ENCODE assay signal across 13 cellular contexts in the genomic region with DNA sequence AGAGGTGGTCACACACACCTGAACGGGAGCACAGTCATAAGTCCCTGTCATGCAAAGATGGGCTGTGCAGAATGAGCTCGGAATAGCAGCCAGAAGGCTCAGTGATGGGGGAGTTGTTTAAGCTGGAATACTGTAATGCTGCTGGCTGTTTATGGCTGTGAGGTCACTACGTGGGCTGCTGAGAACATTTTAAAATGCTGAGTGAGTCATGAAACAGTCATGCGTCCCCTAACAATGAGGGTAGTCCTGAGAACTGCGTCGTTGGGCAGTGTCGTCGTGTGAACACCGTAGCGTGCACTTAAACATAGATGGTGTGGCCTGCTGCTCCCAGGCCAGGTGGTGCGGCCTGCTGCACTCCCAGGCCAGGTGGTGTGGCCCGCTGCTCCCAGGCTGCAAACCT. TPM values are rescaled to one million over a fixed set of nuclear protein-coding genes. Genes with fewer than 3 reads are reported as not detected.
DNase-seq lines count a peak whose midpoint lies in the region; ATAC-seq and TF ChIP-seq lines count a peak whose summit lies in the region.
"Had no signal": no experiment of that assay in that cellular context is flagged by ENCODE, and none has a peak within 500 bp of the region (broad histone marks: within the 10 kb centered on the region; RNA-seq: fewer than 3 reads in every experiment).

No MANE protein-coding gene starts in this region.

- no peak for ATAC-seq in GM23338
- no peak for ATAC-seq in HG02973 (IDR thresholded peaks at IDR 0.05; ENCODE audit: unreplicated experiment)
- ATAC-seq: activated CD4-positive, CD25-positive, alpha-beta regulatory T cell treated with anti-CD3 and anti-CD28 coated beads, Interleukin-2, amount 50 U/mL, for 24 hours had no signal

- DNase-seq in GM23338 (ENCODE audit: low spot score) (no peak), T1000 (lab: John Stamatoyannopoulos, UW) (peak; percentile 56), fibroblast of the conjunctiva (ENCODE audit: low read depth) (peak; percentile 21), skeletal muscle cell (ENCODE audit: low read depth) (peak; percentile 84), osteocyte (ENCODE audit: extremely low spot score, unreplicated experiment) (no peak), testis (no peak)
- DNase-seq in stimulated activated CD4-positive, alpha-beta T cell treated with anti-CD3 and anti-CD28 coated beads, Interleukin-2, amount 100 ng/mL, for 48 hours: no peak
- DNase-seq: activated effector memory CD4-positive, alpha-beta T cell treated with anti-CD3 and anti-CD28 coated beads, Interleukin-2, amount 50 U/mL, for 16 hours; naive B cell; PC-9; stimulated activated naive CD4-positive, alpha-beta T cell had no signal

- H3K27me3 Mint-ChIP-seq in GM23338 (ENCODE audit: insufficient read depth, low read depth, poor library complexity) (peaks cover 8% of the 10 kb centered on the region), osteocyte (ENCODE audit: unreplicated experiment) (no peaks in the 10 kb centered on the region)
- H3K27me3 Mint-ChIP-seq: naive B cell had no signal

- no peak overlapping the region for H3K4me3 ChIP-seq in GM23338
- no peak overlapping the region for H3K4me3 ChIP-seq in skeletal muscle cell (ENCODE audit: low read depth, low read length)
- no peak overlapping the region for H3K4me3 ChIP-seq in testis
- H3K4me3 ChIP-seq: PC-9 had no signal

- 83 to 95% methylated on average over 10 to 12 of the region's 12 CpGs for WGBS in testis, 2 donors

- H3K36me3 ChIP-seq in GM23338 (ENCODE audit: insufficient read depth): no peaks in the 10 kb centered on the region
- H3K36me3 ChIP-seq in testis (ENCODE audit: low read depth, missing control alignments): no peaks in the 10 kb centered on the region

- H3K4me2 ChIP-seq in GM23338: no peak overlapping the region
- H3K4me2 ChIP-seq: PC-9 had no signal

- H3K79me2 ChIP-seq in GM23338 (replicated peaks; ENCODE audit: insufficient read depth): peaks cover 77% of the 10 kb centered on the region

- no peaks in the 10 kb centered on the region for H3K9me3 ChIP-seq in testis

- H3K27ac Mint-ChIP-seq in GM23338 (peak overlapping the region; percentile 12; the same call in 1 of the 2 replicates), osteocyte (ENCODE audit: unreplicated experiment) (no peak overlapping the region)

- H3K27me3 ChIP-seq in GM23338 (ENCODE audit: insufficient read depth) (no peaks in the 10 kb centered on the region), testis (no peaks in the 10 kb centered on the region)

- no peaks in the 10 kb centered on the region; the same call in 1 of the 3 replicates for H3K9me3 Mint-ChIP-seq in GM23338
- H3K9me3 Mint-ChIP-seq in osteocyte (ENCODE audit: unreplicated experiment): no peaks in the 10 kb centered on the region
- H3K9me3 Mint-ChIP-seq: naive B cell had no signal

- no peaks in the 10 kb centered on the region for H3K9me2 ChIP-seq in GM23338 (ENCODE audit: insufficient read depth)

- intact Hi-C loops in testis (cut with DNase I; ENCODE audit: low total_unique reads): no loop called here

- H3K4me1 ChIP-seq in GM23338 (ENCODE audit: insufficient read depth) (no peaks in the 10 kb centered on the region), testis (peaks cover 6% of the 10 kb centered on the region)

- H3F3A ChIP-seq in GM23338 (replicated peaks; ENCODE audit: low read depth): no peaks in the 10 kb centered on the region

- H2AFZ ChIP-seq in GM23338: no peak overlapping the region
- H2AFZ ChIP-seq: PC-9 had no signal

- H3K4me3 Mint-ChIP-seq in GM23338 (no peak overlapping the region), osteocyte (ENCODE audit: unreplicated experiment) (no peak overlapping the region)

- peaks cover 27% of the 10 kb centered on the region for H3K36me3 Mint-ChIP-seq in GM23338 (ENCODE audit: low read depth)
- H3K36me3 Mint-ChIP-seq in osteocyte (ENCODE audit: unreplicated experiment): peaks cover 4% of the 10 kb centered on the region
- H3K36me3 Mint-ChIP-seq: naive B cell had no signal

- TF ChIP-seq POLR2A in testis (IDR thresholded peaks at IDR 0.05): no peak

- H4K20me1 ChIP-seq in GM23338 (replicated peaks; ENCODE audit: insufficient read depth): peaks cover 14% of the 10 kb centered on the region

- H3K4me1 Mint-ChIP-seq in GM23338 (peaks cover 3% of the 10 kb centered on the region; the same call in 2 of the 3 replicates), osteocyte (ENCODE audit: unreplicated experiment) (peaks cover 20% of the 10 kb centered on the region)

- no peak overlapping the region for H3K27ac ChIP-seq in GM23338 (ENCODE audit: low read depth)
- no peak overlapping the region for H3K27ac ChIP-seq in testis
- H3K27ac ChIP-seq: PC-9 had no signal

- TF ChIP-seq CTCF in GM23338 (conservative IDR thresholded peaks at IDR 0.05; ENCODE audit: low read depth in 2 of 2) (no peak), osteocyte (IDR thresholded peaks at IDR 0.05) (no peak), testis (IDR thresholded peaks at IDR 0.05) (no peak)

TF ChIP-seq in GM23338, 12 proteins besides CTCF, POLR2A, EP300 and RAD21 (continues in another document):
- TF ChIP-seq ZNF114 (CRISPR knock-in tag; IDR thresholded peaks at IDR 0.05): no peak
- no peak for TF ChIP-seq EZH2 (IDR thresholded peaks at IDR 0.05; ENCODE audit: low read depth, unreplicated experiment)
- TF ChIP-seq POLR2AphosphoS5 (IDR thresholded peaks at IDR 0.05; ENCODE audit: low read depth): no peak
- TF ChIP-seq CREB1 (CRISPR knock-in tag; IDR thresholded peaks at IDR 0.05; ENCODE audit: low read depth): no peak
- TF ChIP-seq, protein P1, sequence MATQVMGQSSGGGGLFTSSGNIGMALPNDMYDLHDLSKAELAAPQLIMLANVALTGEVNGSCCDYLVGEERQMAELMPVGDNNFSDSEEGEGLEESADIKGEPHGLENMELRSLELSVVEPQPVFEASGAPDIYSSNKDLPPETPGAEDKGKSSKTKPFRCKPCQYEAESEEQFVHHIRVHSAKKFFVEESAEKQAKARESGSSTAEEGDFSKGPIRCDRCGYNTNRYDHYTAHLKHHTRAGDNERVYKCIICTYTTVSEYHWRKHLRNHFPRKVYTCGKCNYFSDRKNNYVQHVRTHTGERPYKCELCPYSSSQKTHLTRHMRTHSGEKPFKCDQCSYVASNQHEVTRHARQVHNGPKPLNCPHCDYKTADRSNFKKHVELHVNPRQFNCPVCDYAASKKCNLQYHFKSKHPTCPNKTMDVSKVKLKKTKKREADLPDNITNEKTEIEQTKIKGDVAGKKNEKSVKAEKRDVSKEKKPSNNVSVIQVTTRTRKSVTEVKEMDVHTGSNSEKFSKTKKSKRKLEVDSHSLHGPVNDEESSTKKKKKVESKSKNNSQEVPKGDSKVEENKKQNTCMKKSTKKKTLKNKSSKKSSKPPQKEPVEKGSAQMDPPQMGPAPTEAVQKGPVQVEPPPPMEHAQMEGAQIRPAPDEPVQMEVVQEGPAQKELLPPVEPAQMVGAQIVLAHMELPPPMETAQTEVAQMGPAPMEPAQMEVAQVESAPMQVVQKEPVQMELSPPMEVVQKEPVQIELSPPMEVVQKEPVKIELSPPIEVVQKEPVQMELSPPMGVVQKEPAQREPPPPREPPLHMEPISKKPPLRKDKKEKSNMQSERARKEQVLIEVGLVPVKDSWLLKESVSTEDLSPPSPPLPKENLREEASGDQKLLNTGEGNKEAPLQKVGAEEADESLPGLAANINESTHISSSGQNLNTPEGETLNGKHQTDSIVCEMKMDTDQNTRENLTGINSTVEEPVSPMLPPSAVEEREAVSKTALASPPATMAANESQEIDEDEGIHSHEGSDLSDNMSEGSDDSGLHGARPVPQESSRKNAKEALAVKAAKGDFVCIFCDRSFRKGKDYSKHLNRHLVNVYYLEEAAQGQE (IDR thresholded peaks at IDR 0.05; ENCODE audit: unreplicated experiment): no peak
- TF ChIP-seq JUNB (IDR thresholded peaks at IDR 0.05; ENCODE audit: unreplicated experiment): no peak

RNA-seq across cellular contexts. Expression of a gene that starts 39.7 kb away (rescaled TPM):
- 116 and 122 TPM in 2 replicates for total RNA-seq in GM23338 (2014; rRNA removed; shearing (Covaris generic))
- polyA plus RNA-seq in GM23338 (2016; fragmentation: Nextera tagmentation; extraction: Ambion mirVana) (72.4 and 75.0 TPM in 2 replicates), testis (ENCODE audit: insufficient read depth, low read depth, low replicate concordance) (81.2 TPM)
- total RNA-seq in osteocyte (74.0 and 75.7 TPM in 2 replicates), testis (100 to 1,000 TPM; 115 to 128 TPM)

RNA-seq across cellular contexts. Expression of a gene that starts 48.3 kb away (rescaled TPM):
- 0.17 TPM in 1 of 2 replicates, not detected in the other for total RNA-seq in GM23338 (2014; rRNA removed; shearing (Covaris generic))
- 0.13 and 0.19 TPM in 2 replicates for polyA plus RNA-seq in GM23338 (2016; fragmentation: Nextera tagmentation; extraction: Ambion mirVana)
- not detected in 2 replicates for total RNA-seq in osteocyte
- under 1 TPM; 0.50 to 0.63 TPM for total RNA-seq in testis
- 0.21 TPM for polyA plus RNA-seq in testis (ENCODE audit: insufficient read depth, low read depth, low replicate concordance)

RNA-seq across cellular contexts. Expression of a gene that starts 56.1 kb away (rescaled TPM):
- total RNA-seq in GM23338 (2014; rRNA removed; shearing (Covaris generic)): 11.0 and 12.9 TPM in 2 replicates
- polyA plus RNA-seq in GM23338 (2016; fragmentation: Nextera tagmentation; extraction: Ambion mirVana) (5.3 TPM in 2 replicates), testis (ENCODE audit: insufficient read depth, low read depth, low replicate concordance) (12.4 TPM)
- total RNA-seq in osteocyte (22.9 and 25.2 TPM in 2 replicates), testis (10 to 100 TPM; 29.7 to 31.7 TPM)

Comparison
In these comparisons a context has a peak if more than half of its experiments do, and no peak if none do; other contexts are left out.
1. DNase-seq: peak in T1000 (single experiment), fibroblast of the conjunctiva (single experiment) and skeletal muscle cell (single experiment); none in GM23338 (single experiment), stimulated activated CD4-positive, alpha-beta T cell treated with anti-CD3 and anti-CD28 coated beads, Interleukin-2, amount 100 ng/mL, for 48 hours (0 of 2), osteocyte (single experiment) and testis (single experiment).